Comparison of ENCODE assay signal across 31 cellular contexts in the genomic region with DNA sequence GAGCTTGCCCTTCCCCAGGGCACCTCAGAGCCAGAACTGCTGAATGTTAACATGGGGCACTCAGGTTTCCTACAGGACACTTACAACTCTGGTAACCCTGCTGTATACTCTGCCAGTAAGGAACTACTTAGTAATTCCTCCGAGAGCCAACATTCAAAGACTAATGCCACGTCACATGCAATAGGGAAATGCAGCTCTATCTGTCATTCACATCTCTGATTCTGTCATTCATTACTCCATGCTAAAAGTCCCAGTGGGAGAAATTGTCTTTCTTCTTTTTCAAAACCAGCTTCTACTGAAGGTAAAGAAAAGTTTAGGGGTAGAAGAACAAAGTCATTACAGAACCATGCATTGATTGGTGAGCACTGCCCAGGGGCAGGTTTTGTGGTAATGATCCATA.
"Had no signal": no experiment of that assay in that cellular context is flagged by ENCODE, and none has a peak within 500 bp of the region (broad histone marks: within the 10 kb centered on the region; RNA-seq: fewer than 3 reads in every experiment).

No MANE protein-coding gene starts in this region.

- H3K36me3 ChIP-seq: breast epithelium, cardiac muscle cell, colonic mucosa, esophagus squamous epithelium, gastroesophageal sphincter, WERI-Rb-1 had no signal

- H3K4me3 Mint-ChIP-seq: activated B cell treated with CpG ODN at 0.5 μM for 24 hours; activated CD4-positive, alpha-beta memory T cell treated with anti-CD3 and anti-CD28 coated beads for 36 hours; activated CD4-positive, alpha-beta T cell treated with anti-CD3 and anti-CD28 coated beads for 36 hours; activated CD4-positive, alpha-beta T cell treated with anti-CD3 and anti-CD28 coated beads, Interleukin-2, amount 10 ng/mL, durations not matched to agents 24 days and 14 days; activated CD8-positive, alpha-beta memory T cell treated with anti-CD3 and anti-CD28 coated beads, Interleukin-2, amount 10 ng/mL, durations not matched to agents 7 days and 5 days; activated CD8-positive, alpha-beta T cell treated with anti-CD3 and anti-CD28 coated beads, Interleukin-2, amount 10 ng/mL, durations not matched to agents 7 days and 5 days; activated naive CD8-positive, alpha-beta T cell; activated T-cell treated with anti-CD3 and anti-CD28 coated beads, Interleukin-2, amount 50 U/mL, for 4 hours; activated T-helper 17 cell treated with anti-CD3 and anti-CD28 coated beads, Interleukin-2, amount 50 U/mL, for 72 hours; brain had no signal

- ATAC-seq: activated CD4-positive, alpha-beta T cell treated with anti-CD3 and anti-CD28 coated beads for 36 hours; activated CD4-positive, CD25-positive, alpha-beta regulatory T cell treated with anti-CD3 and anti-CD28 coated beads, Interleukin-2, amount 50 U/mL, for 24 hours; activated CD8-positive, alpha-beta memory T cell treated with anti-CD3 and anti-CD28 coated beads, Interleukin-2, amount 10 ng/mL, durations not matched to agents 7 days and 5 days; activated CD8-positive, alpha-beta T cell treated with anti-CD3 and anti-CD28 coated beads, Interleukin-2, amount 10 ng/mL, durations not matched to agents 7 days and 5 days; activated T-cell treated with anti-CD3 and anti-CD28 coated beads, Interleukin-2, amount 50 U/mL, for 4 hours; activated T-helper 17 cell treated with anti-CD3 and anti-CD28 coated beads, Interleukin-2, amount 50 U/mL, for 72 hours; gastroesophageal sphincter had no signal

- H3K27ac Mint-ChIP-seq: activated B cell treated with CpG ODN at 0.5 μM for 24 hours; activated CD4-positive, alpha-beta memory T cell treated with anti-CD3 and anti-CD28 coated beads for 36 hours; activated CD4-positive, alpha-beta T cell treated with anti-CD3 and anti-CD28 coated beads for 36 hours; activated CD4-positive, alpha-beta T cell treated with anti-CD3 and anti-CD28 coated beads, Interleukin-2, amount 10 ng/mL, durations not matched to agents 24 days and 14 days; activated CD8-positive, alpha-beta memory T cell treated with anti-CD3 and anti-CD28 coated beads, Interleukin-2, amount 10 ng/mL, durations not matched to agents 7 days and 5 days; activated CD8-positive, alpha-beta T cell treated with anti-CD3 and anti-CD28 coated beads, Interleukin-2, amount 10 ng/mL, durations not matched to agents 7 days and 5 days; activated naive CD8-positive, alpha-beta T cell; activated T-helper 17 cell treated with anti-CD3 and anti-CD28 coated beads, Interleukin-2, amount 50 U/mL, for 72 hours; brain had no signal

- H3K9me3 ChIP-seq: breast epithelium, colonic mucosa, esophagus squamous epithelium, gastroesophageal sphincter had no signal

- H3K4me3 ChIP-seq: breast epithelium, cardiac muscle cell, colonic mucosa, esophagus squamous epithelium, gastroesophageal sphincter had no signal

- H3K4me1 Mint-ChIP-seq: activated CD4-positive, alpha-beta T cell treated with anti-CD3 and anti-CD28 coated beads for 36 hours; activated CD4-positive, alpha-beta T cell treated with anti-CD3 and anti-CD28 coated beads, Interleukin-2, amount 10 ng/mL, durations not matched to agents 24 days and 14 days; activated CD8-positive, alpha-beta memory T cell treated with anti-CD3 and anti-CD28 coated beads, Interleukin-2, amount 10 ng/mL, durations not matched to agents 7 days and 5 days; activated T-helper 17 cell treated with anti-CD3 and anti-CD28 coated beads, Interleukin-2, amount 50 U/mL, for 72 hours had no signal

- H3K27ac ChIP-seq: cardiac muscle cell, colonic mucosa, epithelial cell of prostate, esophagus squamous epithelium, WERI-Rb-1 had no signal

- H3K9me3 Mint-ChIP-seq: activated B cell treated with CpG ODN at 0.5 μM for 24 hours; activated CD4-positive, alpha-beta memory T cell treated with anti-CD3 and anti-CD28 coated beads for 36 hours; activated CD4-positive, alpha-beta T cell treated with anti-CD3 and anti-CD28 coated beads, Interleukin-2, amount 10 ng/mL, durations not matched to agents 24 days and 14 days; activated T-cell treated with anti-CD3 and anti-CD28 coated beads, Interleukin-2, amount 50 U/mL, for 4 hours; activated T-helper 17 cell treated with anti-CD3 and anti-CD28 coated beads, Interleukin-2, amount 50 U/mL, for 72 hours had no signal

- H3K27me3 Mint-ChIP-seq: activated B cell treated with CpG ODN at 0.5 μM for 24 hours; activated CD4-positive, alpha-beta memory T cell treated with anti-CD3 and anti-CD28 coated beads for 36 hours; activated CD4-positive, alpha-beta T cell treated with anti-CD3 and anti-CD28 coated beads for 36 hours; activated CD4-positive, alpha-beta T cell treated with anti-CD3 and anti-CD28 coated beads, Interleukin-2, amount 10 ng/mL, durations not matched to agents 24 days and 14 days; activated CD8-positive, alpha-beta memory T cell treated with anti-CD3 and anti-CD28 coated beads, Interleukin-2, amount 10 ng/mL, durations not matched to agents 7 days and 5 days; activated naive CD8-positive, alpha-beta T cell; activated T-helper 17 cell treated with anti-CD3 and anti-CD28 coated beads, Interleukin-2, amount 50 U/mL, for 72 hours had no signal

- H3K27me3 ChIP-seq: breast epithelium, cardiac muscle cell, colonic mucosa, gastroesophageal sphincter had no signal

- DNase-seq: activated B cell treated with CpG ODN at 0.5 μM for 24 hours; activated CD4-positive, alpha-beta memory T cell treated with anti-CD3 and anti-CD28 coated beads for 36 hours; activated CD4-positive, alpha-beta T cell treated with anti-CD3 and anti-CD28 coated beads for 36 hours; activated CD4-positive, alpha-beta T cell treated with anti-CD3 and anti-CD28 coated beads, Interleukin-2, amount 10 ng/mL, durations not matched to agents 24 days and 14 days; activated CD8-positive, alpha-beta memory T cell treated with anti-CD3 and anti-CD28 coated beads, Interleukin-2, amount 10 ng/mL, durations not matched to agents 7 days and 5 days; activated CD8-positive, alpha-beta T cell treated with anti-CD3 and anti-CD28 coated beads, Interleukin-2, amount 10 ng/mL, durations not matched to agents 7 days and 5 days; activated effector memory CD4-positive, alpha-beta T cell treated with Interleukin-2 at 50 U/mL for 16 hours; activated gamma-delta T cell treated with Interleukin-2 at 50 U/mL for 16 hours; activated naive CD4-positive, alpha-beta T cell treated with anti-CD3 and anti-CD28 coated beads, Interleukin-2, amount 50 U/mL, for 16 hours; activated naive CD4-positive, alpha-beta T cell treated with Interleukin-2 at 50 U/mL for 16 hours; activated T-cell treated with anti-CD3 and anti-CD28 coated beads, Interleukin-2, amount 50 U/mL, for 4 hours; amygdala; aorta; central memory CD4-positive, alpha-beta T cell; cerebellar nuclear complex; colonic mucosa; effector CD8-positive, alpha-beta T cell; esophagus squamous epithelium; foreskin melanocyte; T-helper 2 cell; WERI-Rb-1 had no signal

- H3K36me3 Mint-ChIP-seq: activated CD4-positive, alpha-beta memory T cell treated with anti-CD3 and anti-CD28 coated beads for 36 hours; activated CD8-positive, alpha-beta memory T cell treated with anti-CD3 and anti-CD28 coated beads, Interleukin-2, amount 10 ng/mL, durations not matched to agents 7 days and 5 days; activated naive CD8-positive, alpha-beta T cell; brain had no signal

- H3K4me1 ChIP-seq: breast epithelium, colonic mucosa, esophagus squamous epithelium, gastroesophageal sphincter had no signal

- FAIRE-seq: endometrium, endothelial cell of umbilical vein had no signal
